ENCODE assay signal across 8 cellular contexts in genomic region chr6:26055670-26056582, GRCh38. TPM values are rescaled to one million over a fixed set of nuclear protein-coding genes. Genes with fewer than 3 reads are reported as not detected.
A peak's percentile ranks its signal among the peaks of the same experiment; 100 is the strongest.
DNase-seq lines count a peak whose midpoint lies in the region; ATAC-seq and TF ChIP-seq lines count a peak whose summit lies in the region.

No MANE protein-coding gene starts in this region.

- intact Hi-C loops in heart right ventricle (cut with DNase I) (loop anchor here in 4 of 10 donors (2.0 to 10.0 kb wide), 7 partner anchors 47 to 229 kb away; a partner anchor contains a TSS), posterior vena cava (cut with DNase I) (no loop called here)

- no peaks in the 10 kb centered on the region for H3K9me3 ChIP-seq in heart right ventricle

- peak overlapping the region; percentile 85 to 97 (median 94) for H3K27ac ChIP-seq in heart right ventricle

- H3K4me3 ChIP-seq in heart right ventricle = peak overlapping the region; percentile 53 to 93 (median 76)

- no peaks in the 10 kb centered on the region for H3K36me3 ChIP-seq in heart right ventricle

- TF ChIP-seq CTCF in GM13976 (IDR thresholded peaks at IDR 0.05; ENCODE audit: borderline replicate concordance, control extremely low read depth, extremely low read depth, insufficient read depth, missing control alignments) (no peak), heart right ventricle (IDR thresholded peaks at IDR 0.05) (no peak)

- peaks cover 0 to 34% (median 16%) of the 10 kb centered on the region in 9 donors for H3K4me1 ChIP-seq in heart right ventricle

- H3K27me3 ChIP-seq in heart right ventricle = no peaks in the 10 kb centered on the region

- ATAC-seq in HG02798 (IDR thresholded peaks at IDR 0.05; ENCODE audit: poor library complexity, unreplicated experiment) (peak; percentile 79), heart right ventricle (peak; percentile 93 to 97 (median 96))

- DNase-seq in GM13976 (ENCODE audit: low spot score) (peak; percentile 82), NCI-H128 (lab: John Stamatoyannopoulos, UW; ENCODE audit: unreplicated experiment) (peak; percentile 68), SW 1271 (lab: John Stamatoyannopoulos, UW) (peak; percentile 77 to 96), amniotic epithelial cell (ENCODE audit: low read depth) (peak; percentile 83), heart right ventricle (peak; percentile 88), posterior vena cava (ENCODE audit: low spot score) (peak; percentile 97), ureter (ENCODE audit: low spot score) (peak; percentile 95)

- in situ Hi-C loops in GM13976 (cut with MboI; ENCODE audit: low sequenced_read_pairs, unreplicated experiment) = loop anchor here (10.0 kb wide), 1 partner anchor 139 kb away; a partner anchor contains a TSS

- 0 to 2% methylated on average over 51 of the region's 51 CpGs for WGBS in heart right ventricle, 2 donors

RNA-seq across cellular contexts. Expression of gene HFE, which starts 31.3 kb away (rescaled TPM):
- total RNA-seq in heart right ventricle = 1 to 10 TPM; 2.4 to 7.7 (median 4.7) TPM
- polyA plus RNA-seq in heart right ventricle = 1 to 10 TPM; 1.4 to 2.5 TPM
- total RNA-seq in posterior vena cava = 10 to 100 TPM in 1 of 2 donors, 1 to 10 TPM in 1; 5.5 to 11.8 TPM
- total RNA-seq in ureter = 14.8 TPM

Comparison
In these comparisons a context has a peak if more than half of its experiments do, and no peak if none do; other contexts are left out.
1. Peak in every context shown above with its lines: DNase-seq, ATAC-seq, H3K4me3 ChIP-seq and H3K27ac ChIP-seq.